9 cellular contexts compared by ENCODE assay signal in genomic region chr5:145697251-145698016, GRCh38.
DNase-seq lines count a peak whose midpoint lies in the region; ATAC-seq and TF ChIP-seq lines count a peak whose summit lies in the region.
"Had no signal": no experiment of that assay in that cellular context is flagged by ENCODE, and none has a peak within 500 bp of the region (broad histone marks: within the 10 kb centered on the region; RNA-seq: fewer than 3 reads in every experiment).

No MANE protein-coding gene starts in this region.

- no peak overlapping the region for H3K27ac Mint-ChIP-seq in glutamatergic neuron (ENCODE audit: unreplicated experiment)

- TF ChIP-seq EP300 in stomach (IDR thresholded peaks at IDR 0.05): no peak

- DNase-seq in AG09309 (ENCODE audit: low read depth): no peak
- DNase-seq in GM13976 (ENCODE audit: low spot score): peak; percentile 25
- peak; percentile 23 to 54 for DNase-seq in SJCRH30
- DNase-seq in glutamatergic neuron: peak; percentile 20
- no peak for DNase-seq in NCI-H1105 treated with DMSO at 0.1 percent for 48 hours (lab: John Stamatoyannopoulos, UW)
- DNase-seq in stomach: no peak

- H3K9me3 ChIP-seq in SJCRH30 (replicated peaks) (no peaks in the 10 kb centered on the region), stomach (no peaks in the 10 kb centered on the region)
- H3K9me3 ChIP-seq: Peyer's patch had no signal

- peak; percentile 65 for TF ChIP-seq CTCF in AG09309 (IDR thresholded peaks at IDR 0.05; ENCODE audit: control insufficient read depth, insufficient read depth, low read depth, low read length, missing control alignments)
- peak; percentile 31 for TF ChIP-seq CTCF in GM13976 (IDR thresholded peaks at IDR 0.05; ENCODE audit: borderline replicate concordance, control extremely low read depth, extremely low read depth, insufficient read depth, missing control alignments)
- TF ChIP-seq CTCF in glutamatergic neuron (IDR thresholded peaks at IDR 0.05; ENCODE audit: partially characterized antibody, unreplicated experiment): peak; percentile 55
- TF ChIP-seq CTCF in stomach (IDR thresholded peaks at IDR 0.05): peak in 1 of 7 experiments; percentile 15

- no peak for TF ChIP-seq POLR2A in stomach (IDR thresholded peaks at IDR 0.05)

- no peak overlapping the region for H3K4me3 ChIP-seq in AG09309 (ENCODE audit: control insufficient read depth, low read depth, low read length)
- H3K4me3 ChIP-seq in SJCRH30: no peak overlapping the region
- H3K4me3 ChIP-seq in stomach: no peak overlapping the region
- H3K4me3 ChIP-seq: Peyer's patch had no signal

- no peaks in the 10 kb centered on the region for H3K36me3 ChIP-seq in SJCRH30
- no peaks in the 10 kb centered on the region for H3K36me3 ChIP-seq in stomach
- H3K36me3 ChIP-seq: Peyer's patch had no signal

- ATAC-seq in HG02981 (IDR thresholded peaks at IDR 0.05; ENCODE audit: unreplicated experiment): peak; percentile 71
- ATAC-seq in activated CD4-positive, CD25-positive, alpha-beta regulatory T cell treated with anti-CD3 and anti-CD28 coated beads, Interleukin-2, amount 50 U/mL, for 24 hours: no peak

- H3K4me1 Mint-ChIP-seq in glutamatergic neuron (ENCODE audit: low read depth, unreplicated experiment): no peaks in the 10 kb centered on the region

- H3K27me3 Mint-ChIP-seq in glutamatergic neuron (ENCODE audit: unreplicated experiment): peaks cover 2% of the 10 kb centered on the region

- H3K27ac ChIP-seq in SJCRH30 (no peak overlapping the region), stomach (no peak overlapping the region)
- H3K27ac ChIP-seq: Peyer's patch had no signal

- WGBS in stomach, 5 donors: 42 to 60% (median 53%) methylated on average over 4 of the region's 4 CpGs

- H3K9me3 Mint-ChIP-seq in glutamatergic neuron (ENCODE audit: unreplicated experiment): no peaks in the 10 kb centered on the region

- in situ Hi-C loops in GM13976 (cut with MboI; ENCODE audit: low sequenced_read_pairs, unreplicated experiment): no loop called here

- H3K4me1 ChIP-seq in SJCRH30: no peaks in the 10 kb centered on the region
- H3K4me1 ChIP-seq in stomach: no peaks in the 10 kb centered on the region
- H3K4me1 ChIP-seq: Peyer's patch had no signal

- H3K4me3 Mint-ChIP-seq in glutamatergic neuron (ENCODE audit: unreplicated experiment): no peak overlapping the region

- no peaks in the 10 kb centered on the region for H3K27me3 ChIP-seq in SJCRH30
- no peaks in the 10 kb centered on the region for H3K27me3 ChIP-seq in stomach
- H3K27me3 ChIP-seq: Peyer's patch had no signal

- no peaks in the 10 kb centered on the region for H3K36me3 Mint-ChIP-seq in glutamatergic neuron (ENCODE audit: unreplicated experiment)

- intact Hi-C loops in stomach (cut with DNase I; ENCODE audit: low total_unique reads): no loop called here

Comparison
In these comparisons a context has a peak if more than half of its experiments do, and no peak if none do; other contexts are left out.
1. DNase-seq: peak in GM13976 (single experiment), SJCRH30 (2 of 2) and glutamatergic neuron (single experiment); none in AG09309 (single experiment), NCI-H1105 treated with DMSO at 0.1 percent for 48 hours (single experiment) and stomach (single experiment).